In genomic region chr13:100423375-100423774, GRCh38 we compare ENCODE assay signal across 13 cellular contexts.
DNase-seq lines count a peak whose midpoint lies in the region; ATAC-seq and TF ChIP-seq lines count a peak whose summit lies in the region.
"Had no signal": no experiment of that assay in that cellular context is flagged by ENCODE, and none has a peak within 500 bp of the region (broad histone marks: within the 10 kb centered on the region; RNA-seq: fewer than 3 reads in every experiment).

No MANE protein-coding gene starts in this region.

- peaks cover 12% of the 10 kb centered on the region for H3K9me3 Mint-ChIP-seq in T-helper 1 cell treated with Interleukin-12 subunit alpha and Interleukin-12 subunit beta and Interleukin-4 antibody, amounts not matched to agents 30 μg/mL and 1 μg/mL, for 36 hours
- H3K9me3 Mint-ChIP-seq: T-helper 2 cell treated with Interferon-gamma antibody and Interleukin-4, amounts not matched to agents 5 μg/mL and 100 μg/mL, for 36 hours had no signal

- no peak overlapping the region for H3K4me2 ChIP-seq in Karpas-422 (ENCODE audit: low read depth, low read length, poor library complexity, severe bottlenecking)
- H3K4me2 ChIP-seq: BLaER1 had no signal

- no peaks in the 10 kb centered on the region for H4K20me1 ChIP-seq in Karpas-422 (ENCODE audit: insufficient read depth, low read depth, low read length)
- H4K20me1 ChIP-seq: BLaER1 had no signal

- H3K4me3 ChIP-seq in Karpas-422 (ENCODE audit: low read length), result no peak overlapping the region
- H3K4me3 ChIP-seq: BLaER1, right atrium auricular region had no signal

- no peaks in the 10 kb centered on the region for H3K9me2 ChIP-seq in Karpas-422 (replicated peaks; ENCODE audit: insufficient read depth, low read length)

- H3K4me1 ChIP-seq in Karpas-422 (ENCODE audit: low read length) (no peaks in the 10 kb centered on the region; the same call in 1 of the 2 replicates), foreskin keratinocyte (peaks cover 2% of the 10 kb centered on the region)
- H3K4me1 ChIP-seq: right atrium auricular region had no signal

- no peaks in the 10 kb centered on the region for H3K36me3 ChIP-seq in Karpas-422 (ENCODE audit: insufficient read depth, low read length)
- H3K36me3 ChIP-seq: BLaER1, right atrium auricular region had no signal

- H3K4me1 Mint-ChIP-seq in T-helper 1 cell treated with Interleukin-12 subunit alpha and Interleukin-12 subunit beta and Interleukin-4 antibody, amounts not matched to agents 30 μg/mL and 1 μg/mL, for 36 hours (ENCODE audit: low read depth), result peaks cover 9% of the 10 kb centered on the region
- H3K4me1 Mint-ChIP-seq: immature natural killer cell had no signal

- DNase-seq in EL (peak; percentile 7), Karpas-422 (peak; percentile 25), foreskin keratinocyte (peak in 1 of 2 donors; percentile 38), NCI-H345 (lab: John Stamatoyannopoulos, UW) (no peak)
- DNase-seq: immature natural killer cell, NCI-H2107 had no signal

- no peaks in the 10 kb centered on the region for H3K9me3 ChIP-seq in Karpas-422 (ENCODE audit: low read length)
- H3K9me3 ChIP-seq: BLaER1, right atrium auricular region had no signal

- H2AFZ ChIP-seq in Karpas-422 (ENCODE audit: low read length), result no peak overlapping the region

- no peak for TF ChIP-seq CTCF in foreskin keratinocyte (conservative IDR thresholded peaks at IDR 0.05)

- H3K27ac ChIP-seq in Karpas-422 (ENCODE audit: low read length), result no peak overlapping the region
- H3K27ac ChIP-seq in foreskin keratinocyte, result no peak overlapping the region
- H3K27ac ChIP-seq: BLaER1, right atrium auricular region had no signal

- peak; percentile 67 for ATAC-seq in foreskin keratinocyte
- no peak for ATAC-seq in HG03135 (IDR thresholded peaks at IDR 0.05; ENCODE audit: unreplicated experiment)
- ATAC-seq in GM18520 (IDR thresholded peaks at IDR 0.05; ENCODE audit: unreplicated experiment), result no peak
- ATAC-seq in HG02759 (IDR thresholded peaks at IDR 0.05; ENCODE audit: unreplicated experiment), result no peak

- peak overlapping the region; percentile 10 for H3K4me3 Mint-ChIP-seq in T-helper 1 cell treated with Interleukin-12 subunit alpha and Interleukin-12 subunit beta and Interleukin-4 antibody, amounts not matched to agents 30 μg/mL and 1 μg/mL, for 36 hours
- H3K4me3 Mint-ChIP-seq: immature natural killer cell; T-helper 2 cell treated with Interferon-gamma antibody and Interleukin-4, amounts not matched to agents 5 μg/mL and 100 μg/mL, for 36 hours had no signal

- H3K36me3 Mint-ChIP-seq in T-helper 1 cell treated with Interleukin-12 subunit alpha and Interleukin-12 subunit beta and Interleukin-4 antibody, amounts not matched to agents 30 μg/mL and 1 μg/mL, for 36 hours (ENCODE audit: low read depth), result peaks cover 11% of the 10 kb centered on the region

- H3K27me3 ChIP-seq in Karpas-422 (ENCODE audit: low read length) (no peaks in the 10 kb centered on the region), foreskin keratinocyte (no peaks in the 10 kb centered on the region)
- H3K27me3 ChIP-seq: BLaER1, right atrium auricular region had no signal

- H3K27ac Mint-ChIP-seq in T-helper 1 cell treated with Interleukin-12 subunit alpha and Interleukin-12 subunit beta and Interleukin-4 antibody, amounts not matched to agents 30 μg/mL and 1 μg/mL, for 36 hours, result peak overlapping the region; percentile 61
- H3K27ac Mint-ChIP-seq: T-helper 2 cell treated with Interferon-gamma antibody and Interleukin-4, amounts not matched to agents 5 μg/mL and 100 μg/mL, for 36 hours had no signal

- H3K79me2 ChIP-seq in Karpas-422 (ENCODE audit: low read length), result no peaks in the 10 kb centered on the region

- no peak overlapping the region for H3K9ac ChIP-seq in Karpas-422 (ENCODE audit: low read length)
- H3K9ac ChIP-seq: BLaER1 had no signal

- H3K27me3 Mint-ChIP-seq in T-helper 1 cell treated with Interleukin-12 subunit alpha and Interleukin-12 subunit beta and Interleukin-4 antibody, amounts not matched to agents 30 μg/mL and 1 μg/mL, for 36 hours (ENCODE audit: low read depth), result no peaks in the 10 kb centered on the region
